ENCODE assay signal across 1 cellular context in the genomic region with DNA sequence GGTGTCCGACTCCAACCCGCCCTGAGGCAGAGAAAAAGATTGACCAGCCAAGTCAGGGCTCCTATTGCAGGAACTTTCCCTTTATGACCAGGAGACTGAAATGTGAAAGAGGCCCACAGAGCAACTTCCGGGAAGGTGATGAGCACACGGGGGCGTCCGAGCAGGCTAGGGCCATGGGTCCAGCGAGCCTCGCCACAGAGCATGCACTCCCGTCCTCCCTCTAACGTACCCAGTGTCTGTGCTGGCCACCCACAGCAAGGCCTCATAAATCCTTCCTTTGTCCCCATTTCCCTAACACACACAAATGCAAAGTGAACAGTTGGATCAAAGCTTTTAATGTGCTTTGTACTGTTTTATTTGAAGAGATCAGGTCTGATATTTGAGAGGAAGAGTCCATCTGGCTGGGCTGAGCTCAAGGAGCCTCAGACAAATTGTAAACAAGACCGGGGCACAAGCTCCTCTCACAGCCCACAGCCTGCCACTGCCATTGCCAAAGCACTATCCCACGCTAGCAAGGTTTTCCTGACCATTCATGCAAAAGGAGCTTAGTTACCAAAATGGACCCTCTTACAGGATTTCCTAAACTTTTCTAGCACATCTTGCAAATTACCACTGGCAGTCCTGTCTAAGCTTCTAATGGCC.
TF ChIP-seq lines count a peak whose summit lies in the region.

No MANE protein-coding gene starts in this region.

TF ChIP-seq in HepG2, 621 proteins besides CTCF, POLR2A, EP300 and RAD21 (continued from another document):
- TF ChIP-seq, protein P1, sequence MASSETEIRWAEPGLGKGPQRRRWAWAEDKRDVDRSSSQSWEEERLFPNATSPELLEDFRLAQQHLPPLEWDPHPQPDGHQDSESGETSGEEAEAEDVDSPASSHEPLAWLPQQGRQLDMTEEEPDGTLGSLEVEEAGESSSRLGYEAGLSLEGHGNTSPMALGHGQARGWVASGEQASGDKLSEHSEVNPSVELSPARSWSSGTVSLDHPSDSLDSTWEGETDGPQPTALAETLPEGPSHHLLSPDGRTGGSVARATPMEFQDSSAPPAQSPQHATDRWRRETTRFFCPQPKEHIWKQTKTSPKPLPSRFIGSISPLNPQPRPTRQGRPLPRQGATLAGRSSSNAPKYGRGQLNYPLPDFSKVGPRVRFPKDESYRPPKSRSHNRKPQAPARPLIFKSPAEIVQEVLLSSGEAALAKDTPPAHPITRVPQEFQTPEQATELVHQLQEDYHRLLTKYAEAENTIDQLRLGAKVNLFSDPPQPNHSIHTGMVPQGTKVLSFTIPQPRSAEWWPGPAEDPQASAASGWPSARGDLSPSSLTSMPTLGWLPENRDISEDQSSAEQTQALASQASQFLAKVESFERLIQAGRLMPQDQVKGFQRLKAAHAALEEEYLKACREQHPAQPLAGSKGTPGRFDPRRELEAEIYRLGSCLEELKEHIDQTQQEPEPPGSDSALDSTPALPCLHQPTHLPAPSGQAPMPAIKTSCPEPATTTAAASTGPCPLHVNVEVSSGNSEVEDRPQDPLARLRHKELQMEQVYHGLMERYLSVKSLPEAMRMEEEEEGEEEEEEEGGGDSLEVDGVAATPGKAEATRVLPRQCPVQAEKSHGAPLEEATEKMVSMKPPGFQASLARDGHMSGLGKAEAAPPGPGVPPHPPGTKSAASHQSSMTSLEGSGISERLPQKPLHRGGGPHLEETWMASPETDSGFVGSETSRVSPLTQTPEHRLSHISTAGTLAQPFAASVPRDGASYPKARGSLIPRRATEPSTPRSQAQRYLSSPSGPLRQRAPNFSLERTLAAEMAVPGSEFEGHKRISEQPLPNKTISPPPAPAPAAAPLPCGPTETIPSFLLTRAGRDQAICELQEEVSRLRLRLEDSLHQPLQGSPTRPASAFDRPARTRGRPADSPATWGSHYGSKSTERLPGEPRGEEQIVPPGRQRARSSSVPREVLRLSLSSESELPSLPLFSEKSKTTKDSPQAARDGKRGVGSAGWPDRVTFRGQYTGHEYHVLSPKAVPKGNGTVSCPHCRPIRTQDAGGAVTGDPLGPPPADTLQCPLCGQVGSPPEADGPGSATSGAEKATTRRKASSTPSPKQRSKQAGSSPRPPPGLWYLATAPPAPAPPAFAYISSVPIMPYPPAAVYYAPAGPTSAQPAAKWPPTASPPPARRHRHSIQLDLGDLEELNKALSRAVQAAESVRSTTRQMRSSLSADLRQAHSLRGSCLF (CRISPR knock-in tag; IDR thresholded peaks at IDR 0.05; ENCODE audit: borderline replicate concordance): no peak
- TF ChIP-seq, protein P2, sequence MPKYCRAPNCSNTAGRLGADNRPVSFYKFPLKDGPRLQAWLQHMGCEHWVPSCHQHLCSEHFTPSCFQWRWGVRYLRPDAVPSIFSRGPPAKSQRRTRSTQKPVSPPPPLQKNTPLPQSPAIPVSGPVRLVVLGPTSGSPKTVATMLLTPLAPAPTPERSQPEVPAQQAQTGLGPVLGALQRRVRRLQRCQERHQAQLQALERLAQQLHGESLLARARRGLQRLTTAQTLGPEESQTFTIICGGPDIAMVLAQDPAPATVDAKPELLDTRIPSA (CRISPR knock-in tag; IDR thresholded peaks at IDR 0.05; ENCODE audit: borderline replicate concordance): no peak
- TF ChIP-seq, protein P3, sequence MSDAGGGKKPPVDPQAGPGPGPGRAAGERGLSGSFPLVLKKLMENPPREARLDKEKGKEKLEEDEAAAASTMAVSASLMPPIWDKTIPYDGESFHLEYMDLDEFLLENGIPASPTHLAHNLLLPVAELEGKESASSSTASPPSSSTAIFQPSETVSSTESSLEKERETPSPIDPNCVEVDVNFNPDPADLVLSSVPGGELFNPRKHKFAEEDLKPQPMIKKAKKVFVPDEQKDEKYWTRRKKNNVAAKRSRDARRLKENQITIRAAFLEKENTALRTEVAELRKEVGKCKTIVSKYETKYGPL (CRISPR knock-in tag; IDR thresholded peaks at IDR 0.05): no peak
- TF ChIP-seq ZNF850 (CRISPR knock-in tag; conservative IDR thresholded peaks at IDR 0.05) (no peak), NFYB (CRISPR knock-in tag; IDR thresholded peaks at IDR 0.05) (no peak), ZNF569 (CRISPR knock-in tag; IDR thresholded peaks at IDR 0.05; ENCODE audit: borderline replicate concordance) (no peak), ZNF549 (CRISPR knock-in tag; IDR thresholded peaks at IDR 0.05) (no peak), ZNF20 (CRISPR knock-in tag; IDR thresholded peaks at IDR 0.05) (no peak), ZNF589 (CRISPR knock-in tag; conservative IDR thresholded peaks at IDR 0.05) (no peak)
- TF ChIP-seq, protein P4, sequence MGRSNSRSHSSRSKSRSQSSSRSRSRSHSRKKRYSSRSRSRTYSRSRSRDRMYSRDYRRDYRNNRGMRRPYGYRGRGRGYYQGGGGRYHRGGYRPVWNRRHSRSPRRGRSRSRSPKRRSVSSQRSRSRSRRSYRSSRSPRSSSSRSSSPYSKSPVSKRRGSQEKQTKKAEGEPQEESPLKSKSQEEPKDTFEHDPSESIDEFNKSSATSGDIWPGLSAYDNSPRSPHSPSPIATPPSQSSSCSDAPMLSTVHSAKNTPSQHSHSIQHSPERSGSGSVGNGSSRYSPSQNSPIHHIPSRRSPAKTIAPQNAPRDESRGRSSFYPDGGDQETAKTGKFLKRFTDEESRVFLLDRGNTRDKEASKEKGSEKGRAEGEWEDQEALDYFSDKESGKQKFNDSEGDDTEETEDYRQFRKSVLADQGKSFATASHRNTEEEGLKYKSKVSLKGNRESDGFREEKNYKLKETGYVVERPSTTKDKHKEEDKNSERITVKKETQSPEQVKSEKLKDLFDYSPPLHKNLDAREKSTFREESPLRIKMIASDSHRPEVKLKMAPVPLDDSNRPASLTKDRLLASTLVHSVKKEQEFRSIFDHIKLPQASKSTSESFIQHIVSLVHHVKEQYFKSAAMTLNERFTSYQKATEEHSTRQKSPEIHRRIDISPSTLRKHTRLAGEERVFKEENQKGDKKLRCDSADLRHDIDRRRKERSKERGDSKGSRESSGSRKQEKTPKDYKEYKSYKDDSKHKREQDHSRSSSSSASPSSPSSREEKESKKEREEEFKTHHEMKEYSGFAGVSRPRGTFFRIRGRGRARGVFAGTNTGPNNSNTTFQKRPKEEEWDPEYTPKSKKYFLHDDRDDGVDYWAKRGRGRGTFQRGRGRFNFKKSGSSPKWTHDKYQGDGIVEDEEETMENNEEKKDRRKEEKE (IDR thresholded peaks at IDR 0.05): no peak
TF ChIP-seq in HepG2: peak in this region for 0.
